Comparison of ENCODE assay signal across 15 cellular contexts in genomic region chr1:19387045-19387467, GRCh38.
DNase-seq lines count a peak whose midpoint lies in the region; ATAC-seq and TF ChIP-seq lines count a peak whose summit lies in the region.
"Had no signal": no experiment of that assay in that cellular context is flagged by ENCODE, and none has a peak within 500 bp of the region (broad histone marks: within the 10 kb centered on the region; RNA-seq: fewer than 3 reads in every experiment).

No MANE protein-coding gene starts in this region.

- peak overlapping the region in 1 of 2 experiments; percentile 9 for H3K23ac ChIP-seq in mesenchymal stem cell (ENCODE audit: low read length in 2 of 2)

- H2BK5ac ChIP-seq in mesenchymal stem cell (ENCODE audit: low read depth, low read length, poor library complexity, severe bottlenecking) = no peak overlapping the region

- no peak overlapping the region for H2AK5ac ChIP-seq in mesenchymal stem cell (ENCODE audit: low read length, severe bottlenecking)

- peaks cover 29% of the 10 kb centered on the region for H3K36me3 Mint-ChIP-seq in activated naive CD4-positive, alpha-beta T cell treated with anti-CD3 and anti-CD28 coated beads, Interleukin-2, amount 10 ng/mL, durations not matched to agents 7 days and 5 days
- H3K36me3 Mint-ChIP-seq in activated naive CD4-positive, alpha-beta T cell treated with anti-CD3 and anti-CD28 coated beads for 36 hours (ENCODE audit: low read depth) = peaks cover 14% of the 10 kb centered on the region
- H3K36me3 Mint-ChIP-seq in endodermal cell (ENCODE audit: low read depth) = peaks cover 29% of the 10 kb centered on the region

- H3K27ac ChIP-seq in endodermal cell (ENCODE audit: low read depth, low read length) = no peak overlapping the region
- no peak overlapping the region for H3K27ac ChIP-seq in mesenchymal stem cell (ENCODE audit: low read length, poor library complexity, severe bottlenecking)
- H3K27ac ChIP-seq in upper lobe of right lung = peak overlapping the region; percentile 63

- H3K9me3 Mint-ChIP-seq in activated naive CD4-positive, alpha-beta T cell treated with anti-CD3 and anti-CD28 coated beads, Interleukin-2, amount 10 ng/mL, durations not matched to agents 7 days and 5 days = no peaks in the 10 kb centered on the region
- no peaks in the 10 kb centered on the region for H3K9me3 Mint-ChIP-seq in activated naive CD4-positive, alpha-beta T cell treated with anti-CD3 and anti-CD28 coated beads for 36 hours
- H3K9me3 Mint-ChIP-seq in endodermal cell = no peaks in the 10 kb centered on the region
- H3K9me3 Mint-ChIP-seq: activated B cell treated with CpG ODN at 0.5 μM for 24 hours; activated naive CD8-positive, alpha-beta T cell treated with anti-CD3 and anti-CD28 coated beads, Interleukin-2, amount 50 U/mL, for 24 hours had no signal

- H3K4me1 Mint-ChIP-seq in activated naive CD4-positive, alpha-beta T cell treated with anti-CD3 and anti-CD28 coated beads, Interleukin-2, amount 10 ng/mL, durations not matched to agents 7 days and 5 days = peaks cover 50% of the 10 kb centered on the region
- peaks cover 41% of the 10 kb centered on the region for H3K4me1 Mint-ChIP-seq in activated naive CD4-positive, alpha-beta T cell treated with anti-CD3 and anti-CD28 coated beads for 36 hours (ENCODE audit: low read depth)
- peaks cover 8% of the 10 kb centered on the region for H3K4me1 Mint-ChIP-seq in endodermal cell

- H3K4me2 ChIP-seq in mesenchymal stem cell (ENCODE audit: low read length, poor library complexity, severe bottlenecking) = no peak overlapping the region

- H3K9me3 ChIP-seq in endodermal cell (ENCODE audit: control insufficient read depth, low read length) (no peaks in the 10 kb centered on the region), mesenchymal stem cell (ENCODE audit: control insufficient read depth, low read length) (no peaks in the 10 kb centered on the region), upper lobe of right lung (no peaks in the 10 kb centered on the region)

- H3K27ac Mint-ChIP-seq in activated naive CD4-positive, alpha-beta T cell treated with anti-CD3 and anti-CD28 coated beads, Interleukin-2, amount 10 ng/mL, durations not matched to agents 7 days and 5 days = peak overlapping the region; percentile 62
- H3K27ac Mint-ChIP-seq in activated naive CD4-positive, alpha-beta T cell treated with anti-CD3 and anti-CD28 coated beads for 36 hours = no peak overlapping the region
- no peak overlapping the region for H3K27ac Mint-ChIP-seq in endodermal cell
- H3K27ac Mint-ChIP-seq: activated B cell treated with CpG ODN at 0.5 μM for 24 hours had no signal

- H3K9ac ChIP-seq in endodermal cell (ENCODE audit: extremely low read depth, low read length, poor library complexity, severe bottlenecking) (no peak overlapping the region), mesenchymal stem cell (ENCODE audit: low read length) (peak overlapping the region; percentile 77)

- H2BK15ac ChIP-seq in mesenchymal stem cell (ENCODE audit: low read depth, poor library complexity, severe bottlenecking) = no peak overlapping the region

- H3K79me1 ChIP-seq in mesenchymal stem cell (replicated peaks; ENCODE audit: low read length, poor library complexity, severe bottlenecking) = peaks cover 42% of the 10 kb centered on the region

- no peak for ATAC-seq in upper lobe of right lung
- ATAC-seq in GM21723 (IDR thresholded peaks at IDR 0.05; ENCODE audit: unreplicated experiment) = no peak
- ATAC-seq in GM21528 (IDR thresholded peaks at IDR 0.05; ENCODE audit: low FRiP score, unreplicated experiment) = no peak
- ATAC-seq: activated naive CD8-positive, alpha-beta T cell treated with anti-CD3 and anti-CD28 coated beads, Interleukin-2, amount 50 U/mL, for 24 hours; PC-3 had no signal

- TF ChIP-seq CTCF in endodermal cell (conservative IDR thresholded peaks at IDR 0.05) = peak; percentile 40
- no peak for TF ChIP-seq CTCF in upper lobe of right lung (IDR thresholded peaks at IDR 0.05)

- H4K91ac ChIP-seq in mesenchymal stem cell (ENCODE audit: low read length) = no peak overlapping the region

- no peak overlapping the region for H4K8ac ChIP-seq in mesenchymal stem cell (ENCODE audit: low read length)

- H3K18ac ChIP-seq in mesenchymal stem cell (ENCODE audit: low read depth in 1 of 2, low read length in 2 of 2) = no peak overlapping the region

- intact Hi-C loops in activated naive CD4-positive, alpha-beta T cell treated with anti-CD3 and anti-CD28 coated beads for 36 hours (cut with micrococcal nuclease) = no loop called here
- intact Hi-C loops in upper lobe of right lung (cut with DNase I) = no loop called here

- no peak overlapping the region for H3K14ac ChIP-seq in mesenchymal stem cell (ENCODE audit: low read length in 2 of 2)

- no peak overlapping the region for H3K4me3 Mint-ChIP-seq in activated naive CD4-positive, alpha-beta T cell treated with anti-CD3 and anti-CD28 coated beads, Interleukin-2, amount 10 ng/mL, durations not matched to agents 7 days and 5 days
- H3K4me3 Mint-ChIP-seq in activated naive CD4-positive, alpha-beta T cell treated with anti-CD3 and anti-CD28 coated beads for 36 hours = no peak overlapping the region
- H3K4me3 Mint-ChIP-seq in endodermal cell = no peak overlapping the region
- H3K4me3 Mint-ChIP-seq: activated B cell treated with CpG ODN at 0.5 μM for 24 hours; activated naive CD8-positive, alpha-beta T cell treated with anti-CD3 and anti-CD28 coated beads, Interleukin-2, amount 50 U/mL, for 24 hours had no signal

- CTCF ChIA-PET in activated naive CD4-positive, alpha-beta T cell treated with anti-CD3 and anti-CD28 coated beads, Interleukin-2, amount 10 ng/mL, durations not matched to agents 7 days and 5 days (lab: Charles Lee) = interaction anchor here (1.0 to 1.2 kb wide), 3 partner anchors 8 to 264 kb away, joined by 3 to 7 read pairs (median 4); no protein-coding TSS in a partner anchor
- CTCF ChIA-PET in activated naive CD4-positive, alpha-beta T cell treated with anti-CD3 and anti-CD28 coated beads for 36 hours (lab: Charles Lee) = interaction anchor here (0.7 to 1.3 kb wide), 2 partner anchors 19 to 195 kb away, joined by 3 to 4 read pairs; no protein-coding TSS in a partner anchor

- no peak overlapping the region for H2AFZ ChIP-seq in mesenchymal stem cell (ENCODE audit: low read depth, low read length)

- H3K27me3 Mint-ChIP-seq in activated naive CD4-positive, alpha-beta T cell treated with anti-CD3 and anti-CD28 coated beads, Interleukin-2, amount 10 ng/mL, durations not matched to agents 7 days and 5 days = no peaks in the 10 kb centered on the region
- no peaks in the 10 kb centered on the region for H3K27me3 Mint-ChIP-seq in activated naive CD4-positive, alpha-beta T cell treated with anti-CD3 and anti-CD28 coated beads for 36 hours (ENCODE audit: low read depth)
- no peaks in the 10 kb centered on the region for H3K27me3 Mint-ChIP-seq in endodermal cell (ENCODE audit: insufficient read depth)
- H3K27me3 Mint-ChIP-seq: activated B cell treated with CpG ODN at 0.5 μM for 24 hours; activated naive CD8-positive, alpha-beta T cell treated with anti-CD3 and anti-CD28 coated beads, Interleukin-2, amount 50 U/mL, for 24 hours had no signal

- H2BK120ac ChIP-seq in mesenchymal stem cell (ENCODE audit: low read depth, low read length) = no peak overlapping the region

- no peak overlapping the region for H3K4ac ChIP-seq in mesenchymal stem cell (ENCODE audit: low read depth in 1 of 2, low read length in 2 of 2)

- H3K27me3 ChIP-seq in endodermal cell (ENCODE audit: control insufficient read depth, insufficient read depth, low read length, poor library complexity, severe bottlenecking) (no peaks in the 10 kb centered on the region), mesenchymal stem cell (ENCODE audit: control insufficient read depth in 1 of 2, insufficient read depth in 1 of 2, low read length in 2 of 2) (no peaks in the 10 kb centered on the region), upper lobe of right lung (no peaks in the 10 kb centered on the region)

- WGBS in endodermal cell (ENCODE audit: insufficient coverage in 1 of 2, insufficient read length in 1 of 2), 2 experiments = 88 to 90% methylated on average over 4 of the region's 4 CpGs
- WGBS in mesenchymal stem cell = 97% methylated on average over 4 of the region's 4 CpGs

- peaks cover 50% of the 10 kb centered on the region for H3K36me3 ChIP-seq in endodermal cell (ENCODE audit: control insufficient read depth, insufficient read depth, low read length)
- H3K36me3 ChIP-seq in mesenchymal stem cell (ENCODE audit: control insufficient read depth in 1 of 2, insufficient read depth in 2 of 2, low read depth in 1 of 2, low read length in 2 of 2) = peaks cover 19 to 30% of the 10 kb centered on the region in 2 experiments
- H3K36me3 ChIP-seq in upper lobe of right lung = peaks cover 20% of the 10 kb centered on the region

- no peak overlapping the region for H2BK12ac ChIP-seq in mesenchymal stem cell (ENCODE audit: low read length in 2 of 2)

- H3K4me1 ChIP-seq in endodermal cell (ENCODE audit: control insufficient read depth, insufficient read depth, low read length) = peaks cover 8% of the 10 kb centered on the region
- peaks cover 31% of the 10 kb centered on the region for H3K4me1 ChIP-seq in mesenchymal stem cell (ENCODE audit: control insufficient read depth, insufficient read depth, low read depth, low read length)
- H3K4me1 ChIP-seq in upper lobe of right lung = peaks cover 44% of the 10 kb centered on the region

- DNase-seq in activated naive CD4-positive, alpha-beta T cell treated with anti-CD3 and anti-CD28 coated beads, Interleukin-2, amount 10 ng/mL, durations not matched to agents 7 days and 5 days = no peak
- no peak for DNase-seq in activated naive CD4-positive, alpha-beta T cell treated with anti-CD3 and anti-CD28 coated beads for 36 hours
- DNase-seq in endodermal cell = no peak
- no peak for DNase-seq in mesenchymal stem cell
- DNase-seq in upper lobe of right lung = no peak
- no peak for DNase-seq in iPS-NIHi11 (ENCODE audit: low spot score)
- DNase-seq: activated B cell treated with CpG ODN at 0.5 μM for 24 hours; activated CD8-positive, alpha-beta memory T cell treated with anti-CD3 and anti-CD28 coated beads, Interleukin-2, amount 50 U/mL, for 48 hours; activated naive CD8-positive, alpha-beta T cell treated with anti-CD3 and anti-CD28 coated beads, Interleukin-2, amount 50 U/mL, for 24 hours; Calu3; caudate nucleus; NCI-H1694 treated with DMSO at 0.1 percent for 48 hours; PC-3 had no signal

- H3K4me3 ChIP-seq in endodermal cell (ENCODE audit: low read length) (no peak overlapping the region), mesenchymal stem cell (ENCODE audit: insufficient read depth in 1 of 2, low read depth in 1 of 2, low read length in 2 of 2) (no peak overlapping the region), upper lobe of right lung (no peak overlapping the region)
